18 cellular contexts compared by ENCODE assay signal in genomic region chr1:6495041-6495441, GRCh38. TPM values are rescaled to one million over a fixed set of nuclear protein-coding genes. Genes with fewer than 3 reads are reported as not detected.
A peak's percentile ranks its signal among the peaks of the same experiment; 100 is the strongest.
DNase-seq lines count a peak whose midpoint lies in the region; ATAC-seq, FAIRE-seq and TF ChIP-seq lines count a peak whose summit lies in the region.
"Had no signal": no experiment of that assay in that cellular context is flagged by ENCODE, and none has a peak within 500 bp of the region (broad histone marks: within the 10 kb centered on the region; RNA-seq: fewer than 3 reads in every experiment).

No MANE protein-coding gene starts in this region.

- H3K27ac ChIP-seq in SK-N-SH (ENCODE audit: low read depth in 2 of 2, low read length in 1 of 2) (peak overlapping the region in 1 of 2 experiments; percentile 80; a peak in 2 of 4 replicates), astrocyte (ENCODE audit: low read depth, low read length) (no peak overlapping the region), neuronal stem cell (replicated peaks; ENCODE audit: low read length) (no peak overlapping the region), smooth muscle cell (ENCODE audit: low read depth) (no peak overlapping the region), uterus (no peak overlapping the region)
- H3K27ac ChIP-seq: brain microvascular endothelial cell, lower lobe of right lung, right lobe of liver, tibial artery had no signal

- no peaks in the 10 kb centered on the region for H3K9me3 Mint-ChIP-seq in astrocyte (ENCODE audit: unreplicated experiment)
- H3K9me3 Mint-ChIP-seq: activated naive CD4-positive, alpha-beta T cell treated with anti-CD3 and anti-CD28 coated beads for 36 hours; T-cell had no signal

- H3K9me2 ChIP-seq in SK-N-SH: no peaks in the 10 kb centered on the region

- peaks cover 19% of the 10 kb centered on the region; the same call in 1 of the 2 replicates for H3K79me2 ChIP-seq in SK-N-SH (ENCODE audit: insufficient read depth)
- H3K79me2 ChIP-seq in astrocyte (ENCODE audit: insufficient read depth, low read length): peaks cover 26% of the 10 kb centered on the region
- H3K79me2 ChIP-seq in smooth muscle cell (ENCODE audit: low read depth): no peaks in the 10 kb centered on the region

- no peaks in the 10 kb centered on the region for H3K36me3 ChIP-seq in SK-N-SH (replicated peaks in 1 of 2; ENCODE audit: control insufficient read depth in 1 of 2, insufficient read depth in 2 of 2, low read length in 1 of 2)
- no peaks in the 10 kb centered on the region for H3K36me3 ChIP-seq in astrocyte (ENCODE audit: insufficient read depth, low read length)
- no peaks in the 10 kb centered on the region for H3K36me3 ChIP-seq in neuronal stem cell (replicated peaks in 1 of 2; ENCODE audit: control insufficient read depth in 2 of 2, insufficient read depth in 2 of 2, low read length in 2 of 2)
- no peaks in the 10 kb centered on the region for H3K36me3 ChIP-seq in smooth muscle cell (ENCODE audit: low read depth)
- no peaks in the 10 kb centered on the region for H3K36me3 ChIP-seq in uterus
- H3K36me3 ChIP-seq: brain microvascular endothelial cell, lower lobe of right lung, right lobe of liver, tibial artery had no signal

- FAIRE-seq in HTR-8/SVneo (lab: Jason Lieb, UNC) (peak; percentile 66), astrocyte (lab: Jason Lieb, UNC) (no peak)
- FAIRE-seq: RCC 7860 had no signal

- no peak overlapping the region for H3K4me3 Mint-ChIP-seq in astrocyte (ENCODE audit: unreplicated experiment)
- H3K4me3 Mint-ChIP-seq: activated naive CD4-positive, alpha-beta T cell treated with anti-CD3 and anti-CD28 coated beads for 36 hours had no signal

- H3K27me3 ChIP-seq in SK-N-SH (ENCODE audit: insufficient read depth) (no peaks in the 10 kb centered on the region), astrocyte (ENCODE audit: insufficient read depth, low read length) (no peaks in the 10 kb centered on the region), neuronal stem cell (ENCODE audit: control insufficient read depth in 3 of 3, insufficient read depth in 3 of 3, low read depth in 1 of 3, low read length in 3 of 3) (peaks cover 0 to 16% (median 14%) of the 10 kb centered on the region in 3 experiments), smooth muscle cell (ENCODE audit: low read depth) (no peaks in the 10 kb centered on the region), uterus (no peaks in the 10 kb centered on the region)
- H3K27me3 ChIP-seq: brain microvascular endothelial cell had no signal

- H2BK5ac ChIP-seq in neuronal stem cell (ENCODE audit: low read length): no peak overlapping the region

- H4K91ac ChIP-seq in neuronal stem cell (ENCODE audit: low read depth, low read length, poor library complexity): no peak overlapping the region

- H4K20me1 ChIP-seq in SK-N-SH (ENCODE audit: insufficient read depth): no peaks in the 10 kb centered on the region
- H4K20me1 ChIP-seq in astrocyte (ENCODE audit: insufficient read depth, low read length): no peaks in the 10 kb centered on the region
- no peaks in the 10 kb centered on the region for H4K20me1 ChIP-seq in smooth muscle cell (ENCODE audit: low read depth)

- H3K4me3 ChIP-seq in SK-N-SH (ENCODE audit: low read depth in 2 of 2, low read length in 1 of 2): no peak overlapping the region; a peak in 1 of 4 replicates
- H3K4me3 ChIP-seq in astrocyte (ENCODE audit: insufficient read depth, low read depth, low read length): no peak overlapping the region
- no peak overlapping the region for H3K4me3 ChIP-seq in neuronal stem cell (ENCODE audit: low read length in 2 of 2)
- no peak overlapping the region for H3K4me3 ChIP-seq in smooth muscle cell
- H3K4me3 ChIP-seq in uterus: no peak overlapping the region
- H3K4me3 ChIP-seq: lower lobe of right lung, right lobe of liver, tibial artery had no signal

- TF ChIP-seq CTCF in SK-N-SH (IDR thresholded peaks at IDR 0.05): no peak
- TF ChIP-seq CTCF in astrocyte (IDR thresholded peaks at IDR 0.05; ENCODE audit: insufficient read depth, low read depth, low read length): no peak
- no peak for TF ChIP-seq CTCF in smooth muscle cell (IDR thresholded peaks at IDR 0.05; ENCODE audit: borderline replicate concordance, insufficient read depth, poor library complexity, severe bottlenecking)
- no peak for TF ChIP-seq CTCF in uterus (IDR thresholded peaks at IDR 0.05)

- peak overlapping the region; percentile 42 for H2AK5ac ChIP-seq in neuronal stem cell (ENCODE audit: low read depth, low read length)

- ATAC-seq in SK-N-SH treated with all-trans-retinoic acid at 6 μM for 48 hours: no peak
- ATAC-seq: lower lobe of right lung, right lobe of liver had no signal

- no peak overlapping the region for H4K8ac ChIP-seq in neuronal stem cell (ENCODE audit: low read depth, low read length)

- H3K9me3 ChIP-seq in SK-N-SH (no peaks in the 10 kb centered on the region), astrocyte (ENCODE audit: insufficient read depth, low read depth, low read length) (no peaks in the 10 kb centered on the region), neuronal stem cell (replicated peaks in 1 of 2; ENCODE audit: control insufficient read depth in 2 of 2, insufficient read depth in 1 of 2, low read depth in 1 of 2, low read length in 2 of 2) (no peaks in the 10 kb centered on the region), smooth muscle cell (replicated peaks; ENCODE audit: low read depth) (no peaks in the 10 kb centered on the region), uterus (no peaks in the 10 kb centered on the region)
- H3K9me3 ChIP-seq: lower lobe of right lung, right lobe of liver, tibial artery had no signal

- TF ChIP-seq POLR2A in uterus (IDR thresholded peaks at IDR 0.05): no peak

- POLR2A ChIA-PET in SK-N-SH (lab: Yijun Ruan, JAX): interaction anchor here (0.9 to 1.5 kb wide), 5 partner anchors 9 to 25 kb away, joined by 3 to 6 read pairs (median 4); no protein-coding TSS in a partner anchor

- H3K23ac ChIP-seq in neuronal stem cell (ENCODE audit: low read depth, low read length, poor library complexity): peak overlapping the region; percentile 37

- DNase-seq in SK-N-SH (peak; percentile 89), HTR-8/SVneo (ENCODE audit: insufficient read length, low spot score) (no peak), astrocyte (ENCODE audit: low read depth) (no peak), neuronal stem cell (ENCODE audit: low spot score) (no peak), smooth muscle cell (lab: John Stamatoyannopoulos, UW; ENCODE audit: unreplicated experiment) (no peak), inferior parietal cortex (ENCODE audit: extremely low spot score) (no peak), uterus (no peak)
- DNase-seq: activated CD8-positive, alpha-beta memory T cell treated with anti-CD3 and anti-CD28 coated beads, Interleukin-2, amount 50 U/mL, for 48 hours; activated naive CD4-positive, alpha-beta T cell treated with anti-CD3 and anti-CD28 coated beads for 36 hours; brain microvascular endothelial cell; foreskin fibroblast; lower lobe of right lung; right lobe of liver; stimulated activated CD4-positive, alpha-beta T cell treated with anti-CD3 and anti-CD28 coated beads, Interleukin-4, amount 100 ng/mL, for 1 hour; tibial artery had no signal

- WGBS in SK-N-SH (ENCODE audit: low lambda C conversion rate): 35% methylated on average over 4 of the region's 13 CpGs
- no CpG with 5 or more reads among the region's 13 CpGs for WGBS in neuronal stem cell (ENCODE audit: extremely low coverage in 2 of 2, insufficient read length in 2 of 2, insufficient replicate concordance in 1 of 2), 2 donors
- 81% methylated on average over 8 of the region's 13 CpGs for WGBS in smooth muscle cell (ENCODE audit: low lambda C conversion rate)

- H3K14ac ChIP-seq in neuronal stem cell (ENCODE audit: low read length): no peak overlapping the region

- no peak overlapping the region for H2BK15ac ChIP-seq in neuronal stem cell (ENCODE audit: low read length)

- no peak overlapping the region for H2BK12ac ChIP-seq in neuronal stem cell (ENCODE audit: low read length)

- peak in 1 of 2 experiments; percentile 59; a peak in 1 of 4 replicates for TF ChIP-seq EP300 in SK-N-SH (IDR thresholded peaks at IDR 0.05; ENCODE audit: borderline replicate concordance in 1 of 2, low read depth in 1 of 2, low read length in 1 of 2)

- H2AFZ ChIP-seq in SK-N-SH (ENCODE audit: low read depth) (no peak overlapping the region), astrocyte (ENCODE audit: low read depth, low read length) (no peak overlapping the region), neuronal stem cell (ENCODE audit: low read length) (no peak overlapping the region), smooth muscle cell (ENCODE audit: low read depth) (no peak overlapping the region)

- H3K4me2 ChIP-seq in SK-N-SH: peak overlapping the region; percentile 95; the same call in 1 of the 2 replicates
- H3K4me2 ChIP-seq in astrocyte (ENCODE audit: low read length): peak overlapping the region; percentile 95
- H3K4me2 ChIP-seq in neuronal stem cell (ENCODE audit: insufficient read depth, low read length, poor library complexity, severe bottlenecking): no peak overlapping the region
- no peak overlapping the region for H3K4me2 ChIP-seq in smooth muscle cell

- H3F3A ChIP-seq in SK-N-SH (replicated peaks; ENCODE audit: insufficient read depth) (peaks cover 27% of the 10 kb centered on the region), smooth muscle cell (ENCODE audit: low read depth) (peaks cover 8% of the 10 kb centered on the region)

- H3K27ac Mint-ChIP-seq in astrocyte (ENCODE audit: unreplicated experiment): no peak overlapping the region
- H3K27ac Mint-ChIP-seq: activated naive CD4-positive, alpha-beta T cell treated with anti-CD3 and anti-CD28 coated beads for 36 hours had no signal

- H3K36me3 Mint-ChIP-seq in astrocyte (ENCODE audit: low read depth, unreplicated experiment): no peaks in the 10 kb centered on the region
- H3K36me3 Mint-ChIP-seq: T-cell had no signal

- H3K4me1 ChIP-seq in SK-N-SH (ENCODE audit: control insufficient read depth in 1 of 2, insufficient read depth in 2 of 2, low read depth in 1 of 2, low read length in 1 of 2): peaks cover 0 to 66% of the 10 kb centered on the region in 2 experiments; a peak in 2 of 4 replicates
- peaks cover 34% of the 10 kb centered on the region for H3K4me1 ChIP-seq in astrocyte (ENCODE audit: insufficient read depth, low read length)
- peaks cover 21 to 32% of the 10 kb centered on the region in 2 donors for H3K4me1 ChIP-seq in neuronal stem cell (ENCODE audit: control insufficient read depth in 2 of 2, insufficient read depth in 1 of 2, low read depth in 1 of 2, low read length in 2 of 2)
- H3K4me1 ChIP-seq in smooth muscle cell (ENCODE audit: low read depth): peaks cover 17% of the 10 kb centered on the region
- H3K4me1 ChIP-seq in uterus: peaks cover 0 to 7% of the 10 kb centered on the region in 2 donors

- CTCF ChIA-PET in SK-N-SH (lab: Yijun Ruan, JAX): interaction anchor here (0.9 to 5.8 kb wide), 7 partner anchors 9 to 108 kb away, joined by 3 to 60 read pairs (median 7); partner anchors contain the start of genes KLHL21, NOL9 and TAS1R1

- no peak overlapping the region for H3K4ac ChIP-seq in neuronal stem cell (ENCODE audit: low read length)

- intact Hi-C loops in uterus (cut with DNase I; ENCODE audit: low total_unique reads): loop anchor here (10.0 kb wide), 1 partner anchor 150 kb away; no protein-coding TSS in a partner anchor

- H3K27me3 Mint-ChIP-seq in astrocyte (ENCODE audit: low read depth, unreplicated experiment): no peaks in the 10 kb centered on the region
- H3K27me3 Mint-ChIP-seq: T-cell had no signal

- TF ChIP-seq RAD21 in SK-N-SH (IDR thresholded peaks at IDR 0.05; ENCODE audit: low read length): no peak

- peak overlapping the region; percentile 31 for H3K18ac ChIP-seq in neuronal stem cell (ENCODE audit: low read length)

- no peaks in the 10 kb centered on the region for H3K79me1 ChIP-seq in neuronal stem cell (ENCODE audit: low read depth, low read length)

- H3K9ac ChIP-seq in SK-N-SH (no peak overlapping the region), astrocyte (ENCODE audit: low read length) (no peak overlapping the region), neuronal stem cell (ENCODE audit: low read depth, low read length, poor library complexity) (no peak overlapping the region), smooth muscle cell (ENCODE audit: low read depth) (no peak overlapping the region)

- no peak overlapping the region for H2BK120ac ChIP-seq in neuronal stem cell (ENCODE audit: low read depth, low read length)

- peaks cover 9% of the 10 kb centered on the region for H3K4me1 Mint-ChIP-seq in astrocyte (ENCODE audit: low read depth, unreplicated experiment)

RNA-seq across cellular contexts. Expression of gene PLEKHG5, which starts 3.6 kb away (rescaled TPM):
- polyA plus RNA-seq in SK-N-SH (2012; rRNA removed) (14.7 and 14.9 TPM in 2 replicates), smooth muscle cell (10.6 and 17.8 TPM in 2 replicates)
- 3.4 and 5.7 TPM in 2 replicates for polyA plus RNA-seq in SK-N-SH (2012; cell fraction: cytosol; rRNA removed)
- 86.5 and 98.6 TPM in 2 replicates for polyA plus RNA-seq in SK-N-SH (2012; cell fraction: nucleus; rRNA removed)
- total RNA-seq in astrocyte (23.0 and 25.1 TPM in 2 replicates), smooth muscle cell (14.5 and 16.1 TPM in 2 replicates), uterus (10 to 100 TPM in 2 of 4 donors, 1 to 10 TPM in 2; 2.6 to 23.7 (median 8.2) TPM)
- polyA plus RNA-seq in neuronal stem cell (2013, experiment 1 of 2): 18.8 TPM
- polyA plus RNA-seq in neuronal stem cell (2013, experiment 2 of 2): 18.8 TPM

RNA-seq across cellular contexts. Expression of gene TNFRSF25, which starts 29.1 kb away (rescaled TPM):
- 20.8 TPM in 2 replicates for polyA plus RNA-seq in SK-N-SH (2012; rRNA removed)
- 2.6 and 5.2 TPM in 2 replicates for polyA plus RNA-seq in SK-N-SH (2012; cell fraction: cytosol; rRNA removed)
- polyA plus RNA-seq in SK-N-SH (2012; cell fraction: nucleus; rRNA removed): 170 and 223 TPM in 2 replicates
- total RNA-seq in astrocyte: 16.5 and 18.8 TPM in 2 replicates
- polyA plus RNA-seq in neuronal stem cell (2013, experiment 1 of 2): 14.5 TPM
- 14.1 TPM for polyA plus RNA-seq in neuronal stem cell (2013, experiment 2 of 2)
- 9.6 and 19.8 TPM in 2 replicates for total RNA-seq in smooth muscle cell
- polyA plus RNA-seq in smooth muscle cell: 10.1 and 17.7 TPM in 2 replicates
- total RNA-seq in uterus: 10 to 100 TPM in 1 of 4 donors, 1 to 10 TPM in 3; 1.0 to 11.1 (median 4.8) TPM

RNA-seq across cellular contexts. Expression of gene NOL9, which starts 59.3 kb away (rescaled TPM):
- 7.1 and 7.9 TPM in 2 replicates for polyA plus RNA-seq in SK-N-SH (2012; rRNA removed)
- polyA plus RNA-seq in SK-N-SH (2012; cell fraction: cytosol; rRNA removed): 7.0 and 7.7 TPM in 2 replicates
- 12.4 and 18.8 TPM in 2 replicates for polyA plus RNA-seq in SK-N-SH (2012; cell fraction: nucleus; rRNA removed)
- total RNA-seq in astrocyte: 24.0 and 26.8 TPM in 2 replicates
- 8.4 TPM for polyA plus RNA-seq in neuronal stem cell (2013, experiment 1 of 2)
- 7.8 TPM for polyA plus RNA-seq in neuronal stem cell (2013, experiment 2 of 2)
- 12.0 and 16.8 TPM in 2 replicates for total RNA-seq in smooth muscle cell
- 8.1 and 11.5 TPM in 2 replicates for polyA plus RNA-seq in smooth muscle cell
- 10 to 100 TPM in 2 of 4 donors, 1 to 10 TPM in 2; 4.7 to 44.8 (median 23.7) TPM for total RNA-seq in uterus

Comparison
In these comparisons a context has a peak if more than half of its experiments do, and no peak if none do; other contexts are left out.
1. H3K4me2 ChIP-seq: peak in SK-N-SH (single experiment) and astrocyte (single experiment); none in neuronal stem cell (single experiment) and smooth muscle cell (single experiment).